8 cellular contexts compared by ENCODE assay signal in the genomic region with DNA sequence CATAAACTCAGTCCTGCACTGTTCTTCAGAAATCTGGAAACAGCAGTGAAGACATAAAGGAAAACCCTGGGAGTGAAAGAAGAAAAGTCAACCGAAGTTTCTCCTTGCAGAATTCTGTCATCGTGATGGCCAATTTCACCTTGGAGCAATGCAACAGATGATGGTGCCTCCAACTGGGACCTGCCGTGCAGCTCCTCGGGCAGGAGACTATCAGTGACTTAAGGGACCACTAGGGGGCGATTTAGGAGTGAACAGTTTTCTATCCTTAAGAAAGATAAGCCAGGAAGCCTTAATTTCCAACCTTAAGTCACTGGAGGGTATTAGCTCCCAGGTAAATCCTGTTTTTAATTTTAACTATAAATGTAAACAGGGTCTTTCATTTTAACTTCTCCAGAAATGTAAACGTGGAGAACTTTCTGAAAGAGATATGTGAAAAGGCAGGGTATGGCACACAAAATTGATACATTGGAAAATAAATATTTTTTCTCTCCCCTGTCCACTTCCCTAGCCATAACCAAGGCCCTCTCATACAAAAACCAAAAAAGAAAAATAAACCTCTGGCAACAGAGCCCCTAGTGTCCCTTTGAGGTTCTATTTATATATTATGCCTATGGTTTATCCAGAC.
DNase-seq lines count a peak whose midpoint lies in the region; ATAC-seq and TF ChIP-seq lines count a peak whose summit lies in the region.

No MANE protein-coding gene starts in this region.

- H3K27me3 ChIP-seq in BLaER1 (no peaks in the 10 kb centered on the region), smooth muscle cell (ENCODE audit: low read depth) (no peaks in the 10 kb centered on the region)

- H3K27ac ChIP-seq in BLaER1 (0 out of 2 replicates have a peak overlapping the region, but pooled peaks have one; percentile 12), smooth muscle cell (ENCODE audit: low read depth) (peak overlapping the region; percentile 68)

- H2AFZ ChIP-seq in smooth muscle cell (ENCODE audit: low read depth): no peak overlapping the region

- 18% methylated on average over 6 of the region's 6 CpGs for WGBS in smooth muscle cell (ENCODE audit: low lambda C conversion rate)

- peaks cover 9% of the 10 kb centered on the region for H3F3A ChIP-seq in smooth muscle cell (ENCODE audit: low read depth)

- H3K79me2 ChIP-seq in smooth muscle cell (ENCODE audit: low read depth): peaks cover 95% of the 10 kb centered on the region

- no peak overlapping the region for H3K9ac ChIP-seq in BLaER1
- H3K9ac ChIP-seq in smooth muscle cell (ENCODE audit: low read depth): no peak overlapping the region

- ATAC-seq in GM18861 (IDR thresholded peaks at IDR 0.05; ENCODE audit: unreplicated experiment): peak; percentile 56
- ATAC-seq in HG03175 (IDR thresholded peaks at IDR 0.05; ENCODE audit: unreplicated experiment): peak; percentile 56
- ATAC-seq in effector memory CD8-positive, alpha-beta T cell (replicated peaks): no peak

- H3K4me3 ChIP-seq in BLaER1: no peak overlapping the region
- no peak overlapping the region for H3K4me3 ChIP-seq in smooth muscle cell

- no peak overlapping the region for H3K27ac Mint-ChIP-seq in effector memory CD8-positive, alpha-beta T cell

- H3K36me3 ChIP-seq in BLaER1 (no peaks in the 10 kb centered on the region), smooth muscle cell (ENCODE audit: low read depth) (no peaks in the 10 kb centered on the region)

- peak overlapping the region; percentile 60; the same call in 1 of the 2 replicates for H3K4me2 ChIP-seq in BLaER1
- peak overlapping the region; percentile 73 for H3K4me2 ChIP-seq in smooth muscle cell

- no peaks in the 10 kb centered on the region for H3K4me1 Mint-ChIP-seq in effector memory CD8-positive, alpha-beta T cell (ENCODE audit: low read depth in 2 of 2)

- no peaks in the 10 kb centered on the region for H4K20me1 ChIP-seq in BLaER1
- H4K20me1 ChIP-seq in smooth muscle cell (ENCODE audit: low read depth): peaks cover 100% of the 10 kb centered on the region

- peak; percentile 74 for TF ChIP-seq CTCF in smooth muscle cell (IDR thresholded peaks at IDR 0.05; ENCODE audit: borderline replicate concordance, insufficient read depth, poor library complexity, severe bottlenecking)

- H3K4me3 Mint-ChIP-seq in effector memory CD8-positive, alpha-beta T cell: no peak overlapping the region

- no peaks in the 10 kb centered on the region for H3K27me3 Mint-ChIP-seq in effector memory CD8-positive, alpha-beta T cell

- H3K9me3 ChIP-seq in BLaER1 (no peaks in the 10 kb centered on the region), smooth muscle cell (replicated peaks; ENCODE audit: low read depth) (no peaks in the 10 kb centered on the region)

- no peaks in the 10 kb centered on the region for H3K9me3 Mint-ChIP-seq in effector memory CD8-positive, alpha-beta T cell

- peaks cover 45% of the 10 kb centered on the region for H3K4me1 ChIP-seq in BLaER1
- peaks cover 41% of the 10 kb centered on the region for H3K4me1 ChIP-seq in smooth muscle cell (ENCODE audit: low read depth)

- no peaks in the 10 kb centered on the region for H3K36me3 Mint-ChIP-seq in effector memory CD8-positive, alpha-beta T cell (ENCODE audit: insufficient read depth)

- DNase-seq in NCI-H460 (ENCODE audit: extremely low read depth, low read depth) (peak; percentile 45), amniotic stem cell (lab: John Stamatoyannopoulos, UW) (peak; percentile 63), hepatic stellate cell (ENCODE audit: low spot score) (peak; percentile 48), smooth muscle cell (lab: John Stamatoyannopoulos, UW; ENCODE audit: unreplicated experiment) (no peak)
- DNase-seq in effector memory CD8-positive, alpha-beta T cell: no peak

Comparison
In these comparisons a context has a peak if more than half of its experiments do, and no peak if none do; other contexts are left out.
1. DNase-seq: peak in NCI-H460 (single experiment), amniotic stem cell (single experiment) and hepatic stellate cell (single experiment); none in smooth muscle cell (single experiment) and effector memory CD8-positive, alpha-beta T cell (0 of 3).